In the genomic region with DNA sequence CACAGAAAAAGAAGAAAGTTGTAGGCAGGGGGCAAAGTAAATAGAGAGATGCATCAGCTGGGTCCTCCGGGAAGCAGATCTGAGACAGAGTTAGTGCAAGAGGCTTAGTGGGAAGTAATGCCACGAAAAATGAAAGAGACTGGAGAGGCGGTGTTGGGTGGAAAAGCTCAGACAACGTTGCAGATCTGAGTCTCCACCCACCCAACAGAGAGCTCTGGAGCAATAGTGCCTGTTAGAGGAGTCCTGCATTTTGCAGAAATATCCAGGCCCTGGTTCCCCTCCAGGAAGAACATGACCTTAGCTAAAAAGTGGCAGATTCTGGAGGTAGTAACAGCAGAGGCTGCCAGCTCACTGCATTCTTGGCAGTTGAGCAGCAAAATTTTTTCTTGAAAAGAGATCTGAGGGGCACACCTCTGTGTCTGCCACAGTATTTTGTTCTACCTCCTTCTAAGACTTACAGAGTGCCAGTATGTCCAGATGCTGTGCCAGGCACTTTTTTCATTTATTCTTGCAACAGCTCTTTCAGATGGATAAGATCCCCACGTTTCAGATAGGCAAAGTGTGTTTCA, we compare ENCODE assay signal across 16 cellular contexts. TPM values are rescaled to one million over a fixed set of nuclear protein-coding genes. Genes with fewer than 3 reads are reported as not detected.
A peak's percentile ranks its signal among the peaks of the same experiment; 100 is the strongest.
DNase-seq lines count a peak whose midpoint lies in the region; ATAC-seq and TF ChIP-seq lines count a peak whose summit lies in the region.
"Had no signal": no experiment of that assay in that cellular context is flagged by ENCODE, and none has a peak within 500 bp of the region (broad histone marks: within the 10 kb centered on the region; RNA-seq: fewer than 3 reads in every experiment).

No MANE protein-coding gene starts in this region.

- POLR2A ChIA-PET in OCI-LY7 (lab: Charles Lee), result interaction anchor here (0.6 to 1.5 kb wide), 12 partner anchors 10 to 1908 kb away, joined by 3 to 10 read pairs (median 4); no protein-coding TSS in a partner anchor

- peaks cover 41% of the 10 kb centered on the region for H3K4me1 ChIP-seq in OCI-LY7 (ENCODE audit: insufficient read depth, low read length, poor library complexity, severe bottlenecking)

- no peaks in the 10 kb centered on the region for H3K9me2 ChIP-seq in OCI-LY7 (ENCODE audit: insufficient read depth, low read length)

- no peaks in the 10 kb centered on the region for H3K9me3 ChIP-seq in OCI-LY7 (ENCODE audit: low read length)
- H3K9me3 ChIP-seq: BE2C, ovary had no signal

- CTCF ChIA-PET in OCI-LY7 (lab: Charles Lee; ENCODE audit: unreplicated experiment), result interaction anchor here (1.0 to 1.3 kb wide), 2 partner anchors 18 to 53 kb away, joined by 4 to 5 read pairs; no protein-coding TSS in a partner anchor

- H3K27me3 Mint-ChIP-seq in effector memory CD8-positive, alpha-beta T cell, result no peaks in the 10 kb centered on the region
- H3K27me3 Mint-ChIP-seq: activated naive CD8-positive, alpha-beta T cell treated with anti-CD3 and anti-CD28 coated beads, Interleukin-2, amount 10 ng/mL, durations not matched to agents 7 days and 5 days had no signal

- H3K36me3 Mint-ChIP-seq in effector memory CD8-positive, alpha-beta T cell (ENCODE audit: insufficient read depth), result no peaks in the 10 kb centered on the region
- H3K36me3 Mint-ChIP-seq: activated naive CD8-positive, alpha-beta T cell treated with anti-CD3 and anti-CD28 coated beads, Interleukin-2, amount 10 ng/mL, durations not matched to agents 7 days and 5 days had no signal

- H3K4me2 ChIP-seq in OCI-LY7 (ENCODE audit: low read length), result no peak overlapping the region

- in situ Hi-C loops in ACHN (cut with HindIII; ENCODE audit: low pct_ligation_motif_present, low pct_unique_long_range_greater_than_20kb, low sequenced_read_pairs), result no loop called here

- no peaks in the 10 kb centered on the region for H3K79me2 ChIP-seq in OCI-LY7 (ENCODE audit: insufficient read depth, low read depth, low read length)

- no peak overlapping the region for H3K4me3 ChIP-seq in OCI-LY7 (ENCODE audit: low read depth, low read length, poor library complexity, severe bottlenecking)
- H3K4me3 ChIP-seq: coronary artery, ovary had no signal

- H3K27ac Mint-ChIP-seq in effector memory CD8-positive, alpha-beta T cell, result no peak overlapping the region
- H3K27ac Mint-ChIP-seq: activated naive CD8-positive, alpha-beta T cell treated with anti-CD3 and anti-CD28 coated beads, Interleukin-2, amount 10 ng/mL, durations not matched to agents 7 days and 5 days had no signal

- H3K9me3 Mint-ChIP-seq in effector memory CD8-positive, alpha-beta T cell, result no peaks in the 10 kb centered on the region
- H3K9me3 Mint-ChIP-seq: activated naive CD8-positive, alpha-beta T cell treated with anti-CD3 and anti-CD28 coated beads, Interleukin-2, amount 10 ng/mL, durations not matched to agents 7 days and 5 days had no signal

- DNase-seq in AG20443 (ENCODE audit: low spot score) (peak; percentile 54), OCI-LY7 (ENCODE audit: low spot score) (no peak), dedifferentiated amniotic fluid mesenchymal stem cell (ENCODE audit: extremely low spot score) (peak; percentile 56), omental fat pad (ENCODE audit: low spot score) (no peak), ACHN (no peak), NCI-H1417 treated with DMSO at 0.1 percent for 48 hours (lab: John Stamatoyannopoulos, UW) (no peak)
- no peak for DNase-seq in effector memory CD8-positive, alpha-beta T cell
- DNase-seq: activated naive CD8-positive, alpha-beta T cell treated with anti-CD3 and anti-CD28 coated beads, Interleukin-2, amount 10 ng/mL, durations not matched to agents 7 days and 5 days; BE2C; mesendoderm; NCI-H2171; NK-92 treated with Interleukin-12 subunit alpha and Interleukin-12 subunit beta, amount 100 ng/mL, for 24 hours; ovary; stimulated activated CD4-positive, alpha-beta T cell treated with anti-CD3 and anti-CD28 coated beads, Interleukin-12 subunit alpha, Interleukin-12 subunit beta, amount 100 ng/mL, for 4 hours had no signal

- ATAC-seq in omental fat pad (ENCODE audit: low FRiP score) (peak; percentile 59), HG03175 (IDR thresholded peaks at IDR 0.05; ENCODE audit: unreplicated experiment) (no peak)
- ATAC-seq in effector memory CD8-positive, alpha-beta T cell (replicated peaks), result no peak

- H3K36me3 ChIP-seq in OCI-LY7 (ENCODE audit: insufficient read depth, low read length), result no peaks in the 10 kb centered on the region
- H3K36me3 ChIP-seq: BE2C, ovary had no signal

- H4K20me1 ChIP-seq in OCI-LY7 (ENCODE audit: insufficient read depth, low read length), result no peaks in the 10 kb centered on the region

- H2AFZ ChIP-seq in OCI-LY7 (ENCODE audit: low read length), result peak overlapping the region; percentile 86

- H3K4me1 Mint-ChIP-seq in effector memory CD8-positive, alpha-beta T cell (ENCODE audit: low read depth in 2 of 2), result peaks cover 7 to 8% of the 10 kb centered on the region in 2 donors

- no peak for TF ChIP-seq CTCF in OCI-LY7 (conservative IDR thresholded peaks at IDR 0.05; ENCODE audit: low read length)
- TF ChIP-seq CTCF in omental fat pad (IDR thresholded peaks at IDR 0.05), result no peak

- intact Hi-C loops in OCI-LY7 (cut with micrococcal nuclease; ENCODE audit: unreplicated experiment), result loop anchor here (5.0 to 10.0 kb wide), 2 partner anchors 375 to 378 kb away; a partner anchor contains a TSS

- BruUV-seq in OCI-LY7 (replicated peaks; lab: Mats Ljungman, UMichigan), result no TSS peak

- no peak overlapping the region for H3K27ac ChIP-seq in OCI-LY7 (ENCODE audit: low read depth, low read length, poor library complexity, severe bottlenecking)
- H3K27ac ChIP-seq: ovary had no signal

- H3K4me3 Mint-ChIP-seq in effector memory CD8-positive, alpha-beta T cell, result no peak overlapping the region
- H3K4me3 Mint-ChIP-seq: activated naive CD8-positive, alpha-beta T cell treated with anti-CD3 and anti-CD28 coated beads, Interleukin-2, amount 10 ng/mL, durations not matched to agents 7 days and 5 days had no signal

RNA-seq across cellular contexts. Expression of a gene that starts 27.7 kb away (rescaled TPM):
- 23.0 and 27.2 TPM in 2 replicates for total RNA-seq in OCI-LY7 (2014; rRNA removed; shearing (Covaris generic))
- total RNA-seq in OCI-LY7 (2022), result 66.9 and 69.2 TPM in 2 replicates
- total RNA-seq in omental fat pad, result 10 to 100 TPM in 1 of 4 donors, 1 to 10 TPM in 3; 3.4 to 30.2 (median 9.1) TPM

RNA-seq across cellular contexts. Expression of a gene that starts 57.4 kb away (rescaled TPM):
- 32.6 and 38.0 TPM in 2 replicates for total RNA-seq in OCI-LY7 (2014; rRNA removed; shearing (Covaris generic))
- 36.1 and 40.7 TPM in 2 replicates for total RNA-seq in OCI-LY7 (2022)
- total RNA-seq in omental fat pad, result 10 to 100 TPM; 39.4 to 56.0 (median 53.4) TPM

Comparison
In these comparisons a context has a peak if more than half of its experiments do, and no peak if none do; other contexts are left out.
1. DNase-seq: peak in AG20443 (single experiment) and dedifferentiated amniotic fluid mesenchymal stem cell (single experiment); none in OCI-LY7 (single experiment), omental fat pad (single experiment), effector memory CD8-positive, alpha-beta T cell (0 of 3), ACHN (single experiment) and NCI-H1417 treated with DMSO at 0.1 percent for 48 hours (single experiment).